In the genomic region with DNA sequence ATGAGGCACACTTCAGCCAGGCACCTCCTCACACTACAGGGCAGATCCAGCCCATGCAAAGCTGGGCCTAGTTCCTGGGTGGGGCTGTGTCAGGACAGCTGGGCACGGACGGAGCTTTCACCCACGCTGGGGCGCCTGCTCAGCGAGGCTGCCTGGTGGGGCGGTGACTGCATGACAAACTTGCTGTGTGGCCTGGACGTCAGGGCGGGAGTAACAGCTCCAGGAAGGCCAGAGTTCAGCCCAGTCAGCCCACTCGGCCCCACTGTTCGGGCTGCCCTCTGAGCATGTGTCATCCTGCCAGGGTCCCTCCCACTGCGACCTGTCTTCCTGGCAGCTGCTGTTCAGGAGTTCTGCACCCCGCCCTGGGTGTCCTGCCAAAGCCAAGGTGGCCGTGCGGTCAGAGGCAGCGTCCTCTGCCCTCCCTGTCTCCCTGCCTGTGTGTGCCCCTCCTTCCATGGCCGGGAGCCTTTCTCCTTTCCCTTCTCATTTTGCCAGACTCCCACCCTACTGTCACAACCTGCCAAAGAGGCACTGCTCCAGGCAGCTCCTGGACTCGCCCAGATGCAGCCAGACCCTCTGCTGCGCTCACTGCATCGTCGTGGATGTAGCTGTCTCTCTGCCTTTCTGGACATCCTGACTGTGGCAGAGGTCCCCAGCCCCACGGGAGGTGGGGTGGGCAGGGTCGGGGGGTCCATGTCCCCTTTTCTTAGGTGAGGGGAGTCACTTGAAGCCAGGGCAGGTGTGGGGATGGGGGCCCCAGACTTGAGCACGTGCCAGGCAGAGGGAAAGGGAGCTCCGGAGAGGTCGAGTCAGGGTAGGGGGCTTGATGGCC, we compare ENCODE assay signal across 8 cellular contexts. TPM values are rescaled to one million over a fixed set of nuclear protein-coding genes. Genes with fewer than 3 reads are reported as not detected.
DNase-seq lines count a peak whose midpoint lies in the region; ATAC-seq, FAIRE-seq and TF ChIP-seq lines count a peak whose summit lies in the region.

No MANE protein-coding gene starts in this region.

- peak overlapping the region; percentile 57 for H3K4me3 Mint-ChIP-seq in type B pancreatic cell
- no peak overlapping the region for H3K4me3 Mint-ChIP-seq in activated naive CD8-positive, alpha-beta T cell treated with anti-CD3 and anti-CD28 coated beads for 36 hours

- no peaks in the 10 kb centered on the region for H3K36me3 Mint-ChIP-seq in type B pancreatic cell
- H3K36me3 Mint-ChIP-seq in activated naive CD8-positive, alpha-beta T cell treated with anti-CD3 and anti-CD28 coated beads for 36 hours = no peaks in the 10 kb centered on the region

- ATAC-seq in GM18858 (IDR thresholded peaks at IDR 0.05; ENCODE audit: unreplicated experiment) = no peak

- H3K36me3 ChIP-seq in bronchial epithelial cell (ENCODE audit: control insufficient read depth, insufficient read depth, low read length) = no peaks in the 10 kb centered on the region
- no peaks in the 10 kb centered on the region for H3K36me3 ChIP-seq in liver (ENCODE audit: control insufficient read depth in 4 of 4, insufficient read depth in 3 of 4, low read depth in 1 of 4, low read length in 3 of 4)

- H3K9ac ChIP-seq in liver (ENCODE audit: low read depth in 1 of 2, low read length in 2 of 2) = peak overlapping the region in 1 of 2 donors; percentile 63

- no peak overlapping the region for H3K4me3 ChIP-seq in bronchial epithelial cell (ENCODE audit: low read depth, low read length)
- H3K4me3 ChIP-seq in liver (ENCODE audit: low read depth in 1 of 3, low read length in 3 of 3) = peak overlapping the region in 2 of 3 donors; percentile 0 to 15

- TF ChIP-seq CTCF in bronchial epithelial cell (IDR thresholded peaks at IDR 0.05; ENCODE audit: insufficient read depth, low read length, severe bottlenecking) (no peak), liver (IDR thresholded peaks at IDR 0.05; ENCODE audit: low read depth, low read length, missing input control) (no peak), type B pancreatic cell (conservative IDR thresholded peaks at IDR 0.05) (no peak)

- H3K27ac ChIP-seq in liver (ENCODE audit: low read depth in 1 of 2, low read length in 2 of 2) = peak overlapping the region; percentile 85 to 90

- no peaks in the 10 kb centered on the region for H3K9me3 ChIP-seq in liver (ENCODE audit: control insufficient read depth in 4 of 4, low read length in 3 of 4)

- H3K27me3 ChIP-seq in bronchial epithelial cell (ENCODE audit: control insufficient read depth, insufficient read depth, low read length) (no peaks in the 10 kb centered on the region), liver (ENCODE audit: control insufficient read depth in 4 of 4, insufficient read depth in 4 of 4, low read length in 3 of 4) (no peaks in the 10 kb centered on the region)

- H3K4me1 Mint-ChIP-seq in type B pancreatic cell (ENCODE audit: unreplicated experiment) = peaks cover 21% of the 10 kb centered on the region
- H3K4me1 Mint-ChIP-seq in activated naive CD8-positive, alpha-beta T cell treated with anti-CD3 and anti-CD28 coated beads for 36 hours = peaks cover 9% of the 10 kb centered on the region

- H3K27me3 Mint-ChIP-seq in type B pancreatic cell = no peaks in the 10 kb centered on the region
- H3K27me3 Mint-ChIP-seq in activated naive CD8-positive, alpha-beta T cell treated with anti-CD3 and anti-CD28 coated beads for 36 hours = peaks cover 4% of the 10 kb centered on the region

- peaks cover 33 to 80% (median 71%) of the 10 kb centered on the region in 4 donors for H3K4me1 ChIP-seq in liver (ENCODE audit: control insufficient read depth in 4 of 4, insufficient read depth in 4 of 4, low read length in 3 of 4)

- peak; percentile 50 to 69 for TF ChIP-seq RAD21 in liver (IDR thresholded peaks at IDR 0.05)

- H3K27ac Mint-ChIP-seq in type B pancreatic cell = peak overlapping the region; percentile 67
- H3K27ac Mint-ChIP-seq in activated naive CD8-positive, alpha-beta T cell treated with anti-CD3 and anti-CD28 coated beads for 36 hours = no peak overlapping the region

- no peaks in the 10 kb centered on the region for H3K9me3 Mint-ChIP-seq in type B pancreatic cell
- no peaks in the 10 kb centered on the region for H3K9me3 Mint-ChIP-seq in activated naive CD8-positive, alpha-beta T cell treated with anti-CD3 and anti-CD28 coated beads for 36 hours

- DNase-seq in LHCN-M2 (ENCODE audit: low read depth) = peak; percentile 75
- peak; percentile 47 for DNase-seq in bronchial epithelial cell (ENCODE audit: low read depth)
- no peak for DNase-seq in type B pancreatic cell (ENCODE audit: extremely low spot score, unreplicated experiment)
- DNase-seq in NCI-H1436 (lab: John Stamatoyannopoulos, UW) = no peak
- DNase-seq in activated naive CD8-positive, alpha-beta T cell treated with anti-CD3 and anti-CD28 coated beads for 36 hours = no peak
- no peak for DNase-seq in NOMO-1 (lab: John Stamatoyannopoulos, UW; ENCODE audit: unreplicated experiment in 2 of 2)

- FAIRE-seq in bronchial epithelial cell (lab: Jason Lieb, UNC) = no peak

- 19% methylated on average over 25 of the region's 25 CpGs for WGBS in liver

TF ChIP-seq in liver, 16 proteins besides CTCF, POLR2A, EP300 and RAD21 (continues in another document):
- TF ChIP-seq RXRA (IDR thresholded peaks at IDR 0.05) = peak; percentile 99 to 100
- TF ChIP-seq, protein P1, sequence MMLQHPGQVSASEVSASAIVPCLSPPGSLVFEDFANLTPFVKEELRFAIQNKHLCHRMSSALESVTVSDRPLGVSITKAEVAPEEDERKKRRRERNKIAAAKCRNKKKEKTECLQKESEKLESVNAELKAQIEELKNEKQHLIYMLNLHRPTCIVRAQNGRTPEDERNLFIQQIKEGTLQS (IDR thresholded peaks at IDR 0.05) = peak; percentile 74
- TF ChIP-seq EGR1 (IDR thresholded peaks at IDR 0.05; ENCODE audit: low read depth in 2 of 2) = peak in 1 of 2 donors; percentile 86
- TF ChIP-seq, protein P2, sequence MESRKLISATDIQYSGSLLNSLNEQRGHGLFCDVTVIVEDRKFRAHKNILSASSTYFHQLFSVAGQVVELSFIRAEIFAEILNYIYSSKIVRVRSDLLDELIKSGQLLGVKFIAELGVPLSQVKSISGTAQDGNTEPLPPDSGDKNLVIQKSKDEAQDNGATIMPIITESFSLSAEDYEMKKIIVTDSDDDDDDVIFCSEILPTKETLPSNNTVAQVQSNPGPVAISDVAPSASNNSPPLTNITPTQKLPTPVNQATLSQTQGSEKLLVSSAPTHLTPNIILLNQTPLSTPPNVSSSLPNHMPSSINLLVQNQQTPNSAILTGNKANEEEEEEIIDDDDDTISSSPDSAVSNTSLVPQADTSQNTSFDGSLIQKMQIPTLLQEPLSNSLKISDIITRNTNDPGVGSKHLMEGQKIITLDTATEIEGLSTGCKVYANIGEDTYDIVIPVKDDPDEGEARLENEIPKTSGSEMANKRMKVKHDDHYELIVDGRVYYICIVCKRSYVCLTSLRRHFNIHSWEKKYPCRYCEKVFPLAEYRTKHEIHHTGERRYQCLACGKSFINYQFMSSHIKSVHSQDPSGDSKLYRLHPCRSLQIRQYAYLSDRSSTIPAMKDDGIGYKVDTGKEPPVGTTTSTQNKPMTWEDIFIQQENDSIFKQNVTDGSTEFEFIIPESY (IDR thresholded peaks at IDR 0.05) = peak; percentile 93
- TF ChIP-seq YY1 (IDR thresholded peaks at IDR 0.05) = peak; percentile 89
- TF ChIP-seq TAF1 (conservative IDR thresholded peaks at IDR 0.05) = no peak
- TF ChIP-seq JUND (IDR thresholded peaks at IDR 0.05) = peak; percentile 77 to 89

RNA-seq across cellular contexts. Expression of a gene that starts 33.0 kb away (rescaled TPM):
- total RNA-seq in LHCN-M2 (2014; rRNA removed) (14.1 and 19.0 TPM in 2 replicates), bronchial epithelial cell (20.5 and 28.0 TPM in 2 replicates), liver (10 to 100 TPM; 25.5 to 34.4 TPM), type B pancreatic cell (ENCODE audit: low replicate concordance) (33.9 and 35.9 TPM in 2 replicates)
- polyA plus RNA-seq in LHCN-M2 (2012) = 5.3 TPM
- 10 to 100 TPM in 1 of 2 donors, 1 to 10 TPM in 1; 8.9 to 11.4 TPM for polyA plus RNA-seq in liver
- total RNA-seq in activated naive CD8-positive, alpha-beta T cell treated with anti-CD3 and anti-CD28 coated beads for 36 hours = 10 to 100 TPM; 13.8 to 14.7 TPM

RNA-seq across cellular contexts. Expression of a gene that starts 33.6 kb away (rescaled TPM):
- total RNA-seq in LHCN-M2 (2014; rRNA removed) = 29.6 and 35.6 TPM in 2 replicates
- polyA plus RNA-seq in LHCN-M2 (2012) = 14.1 TPM
- 14.2 and 14.5 TPM in 2 replicates for total RNA-seq in bronchial epithelial cell
- 1 to 10 TPM; 4.9 to 7.7 TPM for total RNA-seq in liver
- polyA plus RNA-seq in liver = 1 to 10 TPM; 5.0 to 5.8 TPM
- total RNA-seq in type B pancreatic cell (ENCODE audit: low replicate concordance) = 19.1 and 21.4 TPM in 2 replicates
- total RNA-seq in activated naive CD8-positive, alpha-beta T cell treated with anti-CD3 and anti-CD28 coated beads for 36 hours = 10 to 100 TPM; 19.4 to 21.0 TPM

RNA-seq across cellular contexts. Expression of a gene that starts 39.9 kb away (rescaled TPM):
- total RNA-seq in LHCN-M2 (2014; rRNA removed) (61.1 and 61.8 TPM in 2 replicates), bronchial epithelial cell (57.9 and 79.2 TPM in 2 replicates), liver (10 to 100 TPM; 30.2 to 41.8 TPM), type B pancreatic cell (ENCODE audit: low replicate concordance) (61.3 and 73.0 TPM in 2 replicates)
- polyA plus RNA-seq in LHCN-M2 (2012) = 34.8 TPM
- polyA plus RNA-seq in liver = 10 to 100 TPM; 29.8 to 31.2 TPM
- total RNA-seq in activated naive CD8-positive, alpha-beta T cell treated with anti-CD3 and anti-CD28 coated beads for 36 hours = 10 to 100 TPM; 41.4 to 42.5 TPM

RNA-seq across cellular contexts. Expression of a gene that starts 55.9 kb away (rescaled TPM):
- total RNA-seq in LHCN-M2 (2014; rRNA removed) (not detected in 2 replicates), bronchial epithelial cell (641 and 928 TPM in 2 replicates), liver (1 to 10 TPM in 1 of 2 donors, under 1 TPM in 1; 0.42 to 3.1 TPM), type B pancreatic cell (ENCODE audit: low replicate concordance) (58.9 and 80.8 TPM in 2 replicates)
- polyA plus RNA-seq in LHCN-M2 (2012) = 0.23 TPM
- polyA plus RNA-seq in liver = 1 to 10 TPM; 1.7 to 2.9 TPM
- total RNA-seq in activated naive CD8-positive, alpha-beta T cell treated with anti-CD3 and anti-CD28 coated beads for 36 hours = 1 to 10 TPM in 1 of 2 experiments, under 1 TPM in 1; 0.37 to 2.5 TPM

Comparison
In these comparisons a context has a peak if more than half of its experiments do, and no peak if none do; other contexts are left out.
1. DNase-seq: peak in LHCN-M2 (single experiment) and bronchial epithelial cell (single experiment); none in type B pancreatic cell (single experiment), NCI-H1436 (single experiment), activated naive CD8-positive, alpha-beta T cell treated with anti-CD3 and anti-CD28 coated beads for 36 hours (single experiment) and NOMO-1 (0 of 2).